In genomic region chr2:127879899-127880298, GRCh38 we compare ENCODE assay signal across 1 cellular context.
TF ChIP-seq lines count a peak whose summit lies in the region.

No MANE protein-coding gene starts in this region.

TF ChIP-seq in HepG2, 621 proteins besides CTCF, POLR2A, EP300 and RAD21:
- TF ChIP-seq ZNF121 (CRISPR knock-in tag; IDR thresholded peaks at IDR 0.05): 0 out of 2 replicates have a peak, but pooled peaks have one; percentile 54
- no peak for TF ChIP-seq CHCHD3 (CRISPR knock-in tag; IDR thresholded peaks at IDR 0.05)
